Comparison of ENCODE assay signal across 1 cellular context in genomic region chr1:208243851-208244583, GRCh38.
TF ChIP-seq lines count a peak whose summit lies in the region.

PLXNA2 (minus strand) TSS chr1:208244384; CDS start chr1:208217922, 26,462 bp downstream.

TF ChIP-seq in HepG2, 621 proteins besides CTCF, POLR2A, EP300 and RAD21 (continued from another document and continues in another):
- TF ChIP-seq, protein P1, sequence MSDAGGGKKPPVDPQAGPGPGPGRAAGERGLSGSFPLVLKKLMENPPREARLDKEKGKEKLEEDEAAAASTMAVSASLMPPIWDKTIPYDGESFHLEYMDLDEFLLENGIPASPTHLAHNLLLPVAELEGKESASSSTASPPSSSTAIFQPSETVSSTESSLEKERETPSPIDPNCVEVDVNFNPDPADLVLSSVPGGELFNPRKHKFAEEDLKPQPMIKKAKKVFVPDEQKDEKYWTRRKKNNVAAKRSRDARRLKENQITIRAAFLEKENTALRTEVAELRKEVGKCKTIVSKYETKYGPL (CRISPR knock-in tag; IDR thresholded peaks at IDR 0.05), result no peak
- no peak for TF ChIP-seq PHF5A (CRISPR knock-in tag; IDR thresholded peaks at IDR 0.05; ENCODE audit: low read depth, unreplicated experiment)
- no peak for TF ChIP-seq NR2F1 (CRISPR knock-in tag; IDR thresholded peaks at IDR 0.05)
- TF ChIP-seq MAFK (conservative IDR thresholded peaks at IDR 0.05 in 1 of 2, IDR thresholded peaks at IDR 0.05 in 1 of 2; ENCODE audit: low read length in 2 of 2), result no peak
- no peak for TF ChIP-seq PRMT3 (CRISPR knock-in tag; IDR thresholded peaks at IDR 0.05; ENCODE audit: borderline replicate concordance, low read depth)
- TF ChIP-seq HNRNPK (IDR thresholded peaks at IDR 0.05; ENCODE audit: low read depth, low read length, poor library complexity, severe bottlenecking), result no peak
- no peak for TF ChIP-seq HOXA5 (CRISPR knock-in tag; IDR thresholded peaks at IDR 0.05)
- no peak for TF ChIP-seq TBX2 (CRISPR knock-in tag; IDR thresholded peaks at IDR 0.05; ENCODE audit: borderline replicate concordance)
- TF ChIP-seq NFIB (CRISPR knock-in tag; IDR thresholded peaks at IDR 0.05; ENCODE audit: borderline replicate concordance), result no peak
- peak; percentile 43; the same call in 1 of the 2 replicates for TF ChIP-seq ZBTB7B (CRISPR knock-in tag; IDR thresholded peaks at IDR 0.05)
- TF ChIP-seq, protein P2, sequence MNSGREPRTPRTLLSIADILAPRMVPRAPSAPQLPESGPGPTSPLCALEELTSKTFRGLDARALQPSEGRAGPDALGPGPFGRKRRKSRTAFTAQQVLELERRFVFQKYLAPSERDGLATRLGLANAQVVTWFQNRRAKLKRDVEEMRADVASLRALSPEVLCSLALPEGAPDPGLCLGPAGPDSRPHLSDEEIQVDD (CRISPR knock-in tag; IDR thresholded peaks at IDR 0.05; ENCODE audit: borderline replicate concordance), result no peak
- TF ChIP-seq, protein P3, sequence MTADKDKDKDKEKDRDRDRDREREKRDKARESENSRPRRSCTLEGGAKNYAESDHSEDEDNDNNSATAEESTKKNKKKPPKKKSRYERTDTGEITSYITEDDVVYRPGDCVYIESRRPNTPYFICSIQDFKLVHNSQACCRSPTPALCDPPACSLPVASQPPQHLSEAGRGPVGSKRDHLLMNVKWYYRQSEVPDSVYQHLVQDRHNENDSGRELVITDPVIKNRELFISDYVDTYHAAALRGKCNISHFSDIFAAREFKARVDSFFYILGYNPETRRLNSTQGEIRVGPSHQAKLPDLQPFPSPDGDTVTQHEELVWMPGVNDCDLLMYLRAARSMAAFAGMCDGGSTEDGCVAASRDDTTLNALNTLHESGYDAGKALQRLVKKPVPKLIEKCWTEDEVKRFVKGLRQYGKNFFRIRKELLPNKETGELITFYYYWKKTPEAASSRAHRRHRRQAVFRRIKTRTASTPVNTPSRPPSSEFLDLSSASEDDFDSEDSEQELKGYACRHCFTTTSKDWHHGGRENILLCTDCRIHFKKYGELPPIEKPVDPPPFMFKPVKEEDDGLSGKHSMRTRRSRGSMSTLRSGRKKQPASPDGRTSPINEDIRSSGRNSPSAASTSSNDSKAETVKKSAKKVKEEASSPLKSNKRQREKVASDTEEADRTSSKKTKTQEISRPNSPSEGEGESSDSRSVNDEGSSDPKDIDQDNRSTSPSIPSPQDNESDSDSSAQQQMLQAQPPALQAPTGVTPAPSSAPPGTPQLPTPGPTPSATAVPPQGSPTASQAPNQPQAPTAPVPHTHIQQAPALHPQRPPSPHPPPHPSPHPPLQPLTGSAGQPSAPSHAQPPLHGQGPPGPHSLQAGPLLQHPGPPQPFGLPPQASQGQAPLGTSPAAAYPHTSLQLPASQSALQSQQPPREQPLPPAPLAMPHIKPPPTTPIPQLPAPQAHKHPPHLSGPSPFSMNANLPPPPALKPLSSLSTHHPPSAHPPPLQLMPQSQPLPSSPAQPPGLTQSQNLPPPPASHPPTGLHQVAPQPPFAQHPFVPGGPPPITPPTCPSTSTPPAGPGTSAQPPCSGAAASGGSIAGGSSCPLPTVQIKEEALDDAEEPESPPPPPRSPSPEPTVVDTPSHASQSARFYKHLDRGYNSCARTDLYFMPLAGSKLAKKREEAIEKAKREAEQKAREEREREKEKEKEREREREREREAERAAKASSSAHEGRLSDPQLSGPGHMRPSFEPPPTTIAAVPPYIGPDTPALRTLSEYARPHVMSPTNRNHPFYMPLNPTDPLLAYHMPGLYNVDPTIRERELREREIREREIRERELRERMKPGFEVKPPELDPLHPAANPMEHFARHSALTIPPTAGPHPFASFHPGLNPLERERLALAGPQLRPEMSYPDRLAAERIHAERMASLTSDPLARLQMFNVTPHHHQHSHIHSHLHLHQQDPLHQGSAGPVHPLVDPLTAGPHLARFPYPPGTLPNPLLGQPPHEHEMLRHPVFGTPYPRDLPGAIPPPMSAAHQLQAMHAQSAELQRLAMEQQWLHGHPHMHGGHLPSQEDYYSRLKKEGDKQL (CRISPR knock-in tag; IDR thresholded peaks at IDR 0.05; ENCODE audit: low read depth), result no peak
- no peak; the same call in 1 of the 2 replicates for TF ChIP-seq SAFB2 (CRISPR knock-in tag; IDR thresholded peaks at IDR 0.05; ENCODE audit: borderline replicate concordance, low read depth)
- no peak for TF ChIP-seq KMT2B (CRISPR knock-in tag; IDR thresholded peaks at IDR 0.05)
- TF ChIP-seq TERF1 (CRISPR knock-in tag; IDR thresholded peaks at IDR 0.05), result no peak
- TF ChIP-seq ZNF614 (CRISPR knock-in tag; IDR thresholded peaks at IDR 0.05; ENCODE audit: borderline replicate concordance), result no peak
- no peak for TF ChIP-seq RFX5 (IDR thresholded peaks at IDR 0.05; ENCODE audit: low read depth, low read length)
- TF ChIP-seq, protein P4, sequence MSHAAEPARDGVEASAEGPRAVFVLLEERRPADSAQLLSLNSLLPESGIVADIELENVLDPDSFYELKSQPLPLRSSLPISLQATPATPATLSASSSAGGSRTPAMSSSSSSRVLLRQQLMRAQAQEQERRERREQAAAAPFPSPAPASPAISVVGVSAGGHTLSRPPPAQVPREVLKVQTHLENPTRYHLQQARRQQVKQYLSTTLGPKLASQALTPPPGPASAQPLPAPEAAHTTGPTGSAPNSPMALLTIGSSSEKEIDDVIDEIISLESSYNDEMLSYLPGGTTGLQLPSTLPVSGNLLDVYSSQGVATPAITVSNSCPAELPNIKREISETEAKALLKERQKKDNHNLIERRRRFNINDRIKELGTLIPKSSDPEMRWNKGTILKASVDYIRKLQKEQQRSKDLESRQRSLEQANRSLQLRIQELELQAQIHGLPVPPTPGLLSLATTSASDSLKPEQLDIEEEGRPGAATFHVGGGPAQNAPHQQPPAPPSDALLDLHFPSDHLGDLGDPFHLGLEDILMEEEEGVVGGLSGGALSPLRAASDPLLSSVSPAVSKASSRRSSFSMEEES (CRISPR knock-in tag; IDR thresholded peaks at IDR 0.05), result no peak
- no peak for TF ChIP-seq CENPX (CRISPR knock-in tag; IDR thresholded peaks at IDR 0.05)
- no peak for TF ChIP-seq GABPA (IDR thresholded peaks at IDR 0.05; ENCODE audit: low read depth, low read length)
- TF ChIP-seq GABPA (CRISPR knock-in tag; IDR thresholded peaks at IDR 0.05; ENCODE audit: low read depth), result no peak
- 0 out of 2 replicates have a peak, but pooled peaks have one; percentile 44 for TF ChIP-seq ZNF451 (CRISPR knock-in tag; IDR thresholded peaks at IDR 0.05)
- TF ChIP-seq ZNF253 (CRISPR knock-in tag; IDR thresholded peaks at IDR 0.05; ENCODE audit: borderline replicate concordance), result no peak
- 0 out of 2 replicates have a peak, but pooled peaks have one; percentile 16 for TF ChIP-seq FOXA3 (CRISPR knock-in tag; IDR thresholded peaks at IDR 0.05)
- TF ChIP-seq, protein P5, sequence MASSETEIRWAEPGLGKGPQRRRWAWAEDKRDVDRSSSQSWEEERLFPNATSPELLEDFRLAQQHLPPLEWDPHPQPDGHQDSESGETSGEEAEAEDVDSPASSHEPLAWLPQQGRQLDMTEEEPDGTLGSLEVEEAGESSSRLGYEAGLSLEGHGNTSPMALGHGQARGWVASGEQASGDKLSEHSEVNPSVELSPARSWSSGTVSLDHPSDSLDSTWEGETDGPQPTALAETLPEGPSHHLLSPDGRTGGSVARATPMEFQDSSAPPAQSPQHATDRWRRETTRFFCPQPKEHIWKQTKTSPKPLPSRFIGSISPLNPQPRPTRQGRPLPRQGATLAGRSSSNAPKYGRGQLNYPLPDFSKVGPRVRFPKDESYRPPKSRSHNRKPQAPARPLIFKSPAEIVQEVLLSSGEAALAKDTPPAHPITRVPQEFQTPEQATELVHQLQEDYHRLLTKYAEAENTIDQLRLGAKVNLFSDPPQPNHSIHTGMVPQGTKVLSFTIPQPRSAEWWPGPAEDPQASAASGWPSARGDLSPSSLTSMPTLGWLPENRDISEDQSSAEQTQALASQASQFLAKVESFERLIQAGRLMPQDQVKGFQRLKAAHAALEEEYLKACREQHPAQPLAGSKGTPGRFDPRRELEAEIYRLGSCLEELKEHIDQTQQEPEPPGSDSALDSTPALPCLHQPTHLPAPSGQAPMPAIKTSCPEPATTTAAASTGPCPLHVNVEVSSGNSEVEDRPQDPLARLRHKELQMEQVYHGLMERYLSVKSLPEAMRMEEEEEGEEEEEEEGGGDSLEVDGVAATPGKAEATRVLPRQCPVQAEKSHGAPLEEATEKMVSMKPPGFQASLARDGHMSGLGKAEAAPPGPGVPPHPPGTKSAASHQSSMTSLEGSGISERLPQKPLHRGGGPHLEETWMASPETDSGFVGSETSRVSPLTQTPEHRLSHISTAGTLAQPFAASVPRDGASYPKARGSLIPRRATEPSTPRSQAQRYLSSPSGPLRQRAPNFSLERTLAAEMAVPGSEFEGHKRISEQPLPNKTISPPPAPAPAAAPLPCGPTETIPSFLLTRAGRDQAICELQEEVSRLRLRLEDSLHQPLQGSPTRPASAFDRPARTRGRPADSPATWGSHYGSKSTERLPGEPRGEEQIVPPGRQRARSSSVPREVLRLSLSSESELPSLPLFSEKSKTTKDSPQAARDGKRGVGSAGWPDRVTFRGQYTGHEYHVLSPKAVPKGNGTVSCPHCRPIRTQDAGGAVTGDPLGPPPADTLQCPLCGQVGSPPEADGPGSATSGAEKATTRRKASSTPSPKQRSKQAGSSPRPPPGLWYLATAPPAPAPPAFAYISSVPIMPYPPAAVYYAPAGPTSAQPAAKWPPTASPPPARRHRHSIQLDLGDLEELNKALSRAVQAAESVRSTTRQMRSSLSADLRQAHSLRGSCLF (CRISPR knock-in tag; IDR thresholded peaks at IDR 0.05; ENCODE audit: borderline replicate concordance), result no peak
- TF ChIP-seq, protein P6, sequence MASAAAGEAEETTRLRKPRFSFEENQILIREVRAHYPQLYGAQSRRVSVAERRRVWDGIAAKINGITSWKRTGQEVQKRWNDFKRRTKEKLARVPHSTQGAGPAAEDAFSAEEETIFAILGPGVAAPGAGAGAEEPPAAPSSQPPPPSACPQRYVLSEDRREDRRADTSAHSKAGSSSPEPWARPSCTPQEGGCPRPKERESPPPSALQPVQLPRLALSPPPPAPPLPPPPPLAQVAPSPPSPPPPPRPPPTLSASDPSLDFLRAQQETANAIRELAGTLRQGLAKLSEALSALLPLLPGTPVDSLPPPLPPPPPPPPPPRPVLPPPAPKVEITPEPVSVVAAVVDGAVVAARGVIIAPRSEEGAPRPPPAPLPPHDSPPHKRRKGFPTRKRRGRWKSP (CRISPR knock-in tag; IDR thresholded peaks at IDR 0.05), result no peak
- TF ChIP-seq NKX3-1 (CRISPR knock-in tag; IDR thresholded peaks at IDR 0.05), result no peak
- TF ChIP-seq ZNF619 (CRISPR knock-in tag; IDR thresholded peaks at IDR 0.05), result no peak
- no peak for TF ChIP-seq SP1 (IDR thresholded peaks at IDR 0.05)
- TF ChIP-seq SP1 (CRISPR knock-in tag; IDR thresholded peaks at IDR 0.05), result no peak
- no peak for TF ChIP-seq ZKSCAN5 (CRISPR knock-in tag; IDR thresholded peaks at IDR 0.05)
- no peak for TF ChIP-seq ZNF460 (CRISPR knock-in tag; IDR thresholded peaks at IDR 0.05; ENCODE audit: borderline replicate concordance)
- TF ChIP-seq ZNF709 (CRISPR knock-in tag; IDR thresholded peaks at IDR 0.05), result no peak
- no peak for TF ChIP-seq MIXL1 (CRISPR knock-in tag; IDR thresholded peaks at IDR 0.05)
- no peak for TF ChIP-seq ZNF577 (CRISPR knock-in tag; IDR thresholded peaks at IDR 0.05; ENCODE audit: borderline replicate concordance, low read depth)
- 0 out of 2 replicates have a peak, but pooled peaks have one; percentile 7 for TF ChIP-seq RBFOX2 (IDR thresholded peaks at IDR 0.05; ENCODE audit: low read depth, low read length)
- TF ChIP-seq ZNF800 (CRISPR knock-in tag; IDR thresholded peaks at IDR 0.05), result peak; percentile 80; the same call in 1 of the 2 replicates
- TF ChIP-seq, protein P7, sequence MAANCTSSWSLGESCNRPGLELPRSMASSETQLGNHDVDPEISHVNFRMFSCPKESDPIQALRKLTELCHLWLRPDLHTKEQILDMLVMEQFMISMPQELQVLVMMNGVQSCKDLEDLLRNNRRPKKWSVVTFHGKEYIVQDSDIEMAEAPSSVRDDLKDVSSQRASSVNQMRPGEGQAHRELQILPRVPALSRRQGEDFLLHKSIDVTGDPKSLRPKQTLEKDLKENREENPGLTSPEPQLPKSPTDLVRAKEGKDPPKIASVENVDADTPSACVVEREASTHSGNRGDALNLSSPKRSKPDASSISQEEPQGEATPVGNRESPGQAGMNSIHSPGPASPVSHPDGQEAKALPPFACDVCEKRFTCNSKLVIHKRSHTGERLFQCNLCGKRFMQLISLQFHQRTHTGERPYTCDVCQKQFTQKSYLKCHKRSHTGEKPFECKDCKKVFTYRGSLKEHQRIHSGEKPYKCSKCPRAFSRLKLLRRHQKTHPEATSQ (CRISPR knock-in tag; IDR thresholded peaks at IDR 0.05; ENCODE audit: borderline replicate concordance), result no peak
